ENCODE assay signal across 23 cellular contexts in genomic region chr4:53023640-53024299, GRCh38.
"Had no signal": no experiment of that assay in that cellular context is flagged by ENCODE, and none has a peak within 500 bp of the region (broad histone marks: within the 10 kb centered on the region; RNA-seq: fewer than 3 reads in every experiment).

No MANE protein-coding gene starts in this region.

- H3K27me3 Mint-ChIP-seq: activated naive CD8-positive, alpha-beta T cell; memory B cell had no signal

- H3K36me3 ChIP-seq: adrenal gland, breast epithelium, colonic mucosa, esophagus squamous epithelium, gastrocnemius medialis, pancreas, right atrium auricular region, spleen, upper lobe of left lung had no signal

- H3K4me3 ChIP-seq: adrenal gland, breast epithelium, colonic mucosa, dorsolateral prefrontal cortex, esophagus squamous epithelium, gastrocnemius medialis, pancreas, psoas muscle, right atrium auricular region, spleen, upper lobe of left lung had no signal

- DNase-seq: activated naive CD4-positive, alpha-beta T cell; activated T-cell treated with anti-CD3 and anti-CD28 coated beads, Interleukin-2, amount 50 U/mL, for 1 hour; adrenal gland; colonic mucosa; dorsolateral prefrontal cortex; esophagus squamous epithelium; gastrocnemius medialis; hypothalamus; left cardiac atrium; nephron progenitor cell; pancreas; psoas muscle; spleen; stimulated activated CD4-positive, alpha-beta T cell treated with anti-CD3 and anti-CD28 coated beads, Interleukin-4, amount 100 ng/mL, for 1 hour; stimulated activated naive CD4-positive, alpha-beta T cell; T1000; upper lobe of left lung had no signal

- H3K9me3 ChIP-seq: adrenal gland, breast epithelium, colonic mucosa, esophagus squamous epithelium, gastrocnemius medialis, pancreas, psoas muscle, right atrium auricular region, spleen, upper lobe of left lung had no signal

- H3K27me3 ChIP-seq: adrenal gland, breast epithelium, colonic mucosa, dorsolateral prefrontal cortex, esophagus squamous epithelium, gastrocnemius medialis, pancreas, right atrium auricular region, spleen, upper lobe of left lung had no signal

- H3K27ac Mint-ChIP-seq: activated naive CD8-positive, alpha-beta T cell; activated T-helper 2 cell treated with anti-CD3 and anti-CD28 coated beads, Interferon-gamma antibody, Interleukin-2, Interleukin-4, amounts not matched to agents 10 μg/mL and 5 μg/mL and 100 μg/mL, durations not matched to agents 14 hours and 24 hours and 36 hours; memory B cell; nephron progenitor cell; WTC11 had no signal

- H3K9me3 Mint-ChIP-seq: activated T-helper 2 cell treated with anti-CD3 and anti-CD28 coated beads, Interferon-gamma antibody, Interleukin-2, Interleukin-4, amounts not matched to agents 10 μg/mL and 5 μg/mL and 100 μg/mL, durations not matched to agents 14 hours and 24 hours and 36 hours; memory B cell; nephron progenitor cell; WTC11 had no signal

- H3K4me3 Mint-ChIP-seq: activated naive CD8-positive, alpha-beta T cell; memory B cell; nephron progenitor cell; WTC11 had no signal

- H3K27ac ChIP-seq: breast epithelium, colonic mucosa, dorsolateral prefrontal cortex, esophagus squamous epithelium, gastrocnemius medialis, pancreas, spleen, upper lobe of left lung had no signal

- H3K4me1 ChIP-seq: breast epithelium, colonic mucosa had no signal

- ATAC-seq: gastrocnemius medialis, left cardiac atrium, pancreas, psoas muscle, WTC11 had no signal

- H3K36me3 Mint-ChIP-seq: WTC11 had no signal
